ENCODE assay signal across 8 cellular contexts in the genomic region with DNA sequence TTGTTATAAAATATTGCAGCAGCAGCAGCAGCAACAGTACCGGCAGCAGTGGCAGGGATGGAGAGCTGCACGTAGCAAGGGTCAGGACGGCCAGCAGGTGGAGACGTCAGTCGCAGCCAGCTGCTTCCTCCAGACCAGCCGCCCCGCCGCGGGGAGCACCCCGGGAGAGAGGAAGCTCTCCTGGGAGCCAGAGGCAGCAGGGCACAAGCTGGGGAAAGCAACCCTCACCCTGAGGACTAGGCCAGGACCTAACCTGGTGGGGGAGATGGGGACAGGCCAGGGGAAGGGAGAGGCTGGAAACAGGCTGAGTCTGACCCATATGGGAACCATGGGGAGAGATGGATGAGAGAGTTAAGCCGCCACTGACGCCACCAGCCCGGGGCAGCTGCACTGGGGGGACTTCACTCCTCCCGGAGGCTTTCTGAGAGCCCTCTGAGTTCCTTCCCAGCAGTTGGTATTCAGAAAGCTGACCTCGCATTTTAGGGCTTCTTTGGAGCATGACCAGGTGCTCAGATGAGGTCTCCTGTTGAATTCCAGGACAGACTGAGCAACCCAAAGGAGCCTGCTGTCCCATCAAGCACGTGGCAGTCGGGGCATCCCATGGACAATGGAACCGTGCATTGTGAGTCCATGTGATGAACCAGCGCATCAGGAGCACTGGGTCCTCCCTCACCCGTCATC. TPM values are rescaled to one million over a fixed set of nuclear protein-coding genes. Genes with fewer than 3 reads are reported as not detected.
DNase-seq lines count a peak whose midpoint lies in the region; ATAC-seq and TF ChIP-seq lines count a peak whose summit lies in the region.

No MANE protein-coding gene starts in this region.

- no peaks in the 10 kb centered on the region for H4K20me1 ChIP-seq in OCI-LY3 (ENCODE audit: insufficient read depth, low read length)

- H2AFZ ChIP-seq in OCI-LY3 (ENCODE audit: low read depth, low read length) = peak overlapping the region; percentile 98

- no peaks in the 10 kb centered on the region for H3K36me3 Mint-ChIP-seq in naive thymus-derived CD8-positive, alpha-beta T cell

- H3K9ac ChIP-seq in OCI-LY3 (ENCODE audit: low read length) = peak overlapping the region; percentile 37; the same call in 1 of the 2 replicates

- peaks cover 5 to 6% (median 6%) of the 10 kb centered on the region in 4 donors for H3K4me1 Mint-ChIP-seq in naive thymus-derived CD8-positive, alpha-beta T cell

- H3K4me3 ChIP-seq in OCI-LY3 (ENCODE audit: low read length) = peak overlapping the region; percentile 74
- H3K4me3 ChIP-seq in epithelial cell of proximal tubule (ENCODE audit: low read depth, low read length) = no peak overlapping the region

- POLR2A ChIA-PET in naive thymus-derived CD8-positive, alpha-beta T cell (lab: Charles Lee) = interaction anchor here (1.2 to 1.6 kb wide), 2 partner anchors 68 to 163 kb away, joined by 3 to 5 read pairs; partner anchors contain the start of gene FNTB

- H3K27ac Mint-ChIP-seq in naive thymus-derived CD8-positive, alpha-beta T cell = peak overlapping the region in 2 of 10 donors; percentile 11 to 17

- no peak overlapping the region for H3K27ac ChIP-seq in OCI-LY3 (ENCODE audit: low read length)

- ATAC-seq in naive thymus-derived CD8-positive, alpha-beta T cell = peak; percentile 90 to 99
- no peak for ATAC-seq in GM19395 (IDR thresholded peaks at IDR 0.05; ENCODE audit: unreplicated experiment)

- peak overlapping the region in 7 of 10 donors; percentile 2 to 70 (median 51) for H3K4me3 Mint-ChIP-seq in naive thymus-derived CD8-positive, alpha-beta T cell

- DNase-seq in HT-29 (ENCODE audit: low spot score) = peak; percentile 61
- peak; percentile 52 for DNase-seq in activated T-cell treated with anti-CD3 and anti-CD28 coated beads for 1 hour (ENCODE audit: low read depth)
- DNase-seq in epithelial cell of proximal tubule (ENCODE audit: low read depth) = no peak
- DNase-seq in naive thymus-derived CD8-positive, alpha-beta T cell = peak; percentile 43 to 81 (median 62)
- peak; percentile 8 to 47 for DNase-seq in stimulated activated CD8-positive, alpha-beta memory T cell treated with anti-CD3 and anti-CD28 coated beads, Interleukin-7, amount 100 ng/mL, for 48 hours (ENCODE audit: extremely low read depth in 1 of 2, low read depth in 1 of 2)

- no peaks in the 10 kb centered on the region for H3K36me3 ChIP-seq in OCI-LY3 (replicated peaks; ENCODE audit: low read depth, low read length)

- H3K27me3 Mint-ChIP-seq in naive thymus-derived CD8-positive, alpha-beta T cell = peaks cover 3 to 34% (median 9%) of the 10 kb centered on the region in 5 donors

- peaks cover 54% of the 10 kb centered on the region for H3K27me3 ChIP-seq in OCI-LY3 (ENCODE audit: low read depth, low read length)

- H3K4me2 ChIP-seq in OCI-LY3 (ENCODE audit: low read length) = peak overlapping the region; percentile 93

- TF ChIP-seq CTCF in GM12873 (IDR thresholded peaks at IDR 0.05; ENCODE audit: insufficient read depth, low read depth, low read length, missing control alignments) (peak; percentile 80), OCI-LY3 (IDR thresholded peaks at IDR 0.05; ENCODE audit: low read depth, low read length) (peak; percentile 82), epithelial cell of proximal tubule (conservative IDR thresholded peaks at IDR 0.05; ENCODE audit: low read depth, low read length) (peak; percentile 77)

- peaks cover 7% of the 10 kb centered on the region for H3K4me1 ChIP-seq in OCI-LY3 (ENCODE audit: low read length)

- H3K79me2 ChIP-seq in OCI-LY3 (ENCODE audit: low read length) = no peaks in the 10 kb centered on the region

- no peaks in the 10 kb centered on the region for H3K9me3 Mint-ChIP-seq in naive thymus-derived CD8-positive, alpha-beta T cell

- no peaks in the 10 kb centered on the region for H3K9me3 ChIP-seq in OCI-LY3 (ENCODE audit: insufficient read depth, low read length)

RNA-seq across cellular contexts. Expression of gene SPTB, which starts 56.3 kb away (rescaled TPM):
- total RNA-seq in HT-29 (2014; rRNA removed; shearing (Covaris generic)) = under 0.01 and 0.03 TPM in 2 replicates
- 0.36 and 1.8 TPM in 2 replicates for total RNA-seq in epithelial cell of proximal tubule
- under 1 TPM in 1 of 2 experiments, not detected in 1; 0.14 TPM for total RNA-seq in naive thymus-derived CD8-positive, alpha-beta T cell
- not detected for polyA plus RNA-seq in naive thymus-derived CD8-positive, alpha-beta T cell
